Comparison of ENCODE assay signal across 1 cellular context in genomic region chr16:15581127-15581815, GRCh38.
TF ChIP-seq lines count a peak whose summit lies in the region.

No MANE protein-coding gene starts in this region.

TF ChIP-seq in K562, 482 proteins besides CTCF, POLR2A, EP300 and RAD21:
- TF ChIP-seq RERE (CRISPR knock-in tag; IDR thresholded peaks at IDR 0.05; ENCODE audit: borderline replicate concordance): no peak
- TF ChIP-seq RBBP5 (IDR thresholded peaks at IDR 0.05; ENCODE audit: borderline replicate concordance, insufficient read depth, low read length, poor library complexity, severe bottlenecking): no peak
- TF ChIP-seq ETV1 (tag; conservative IDR thresholded peaks at IDR 0.05; ENCODE audit: low read depth): 0 out of 2 replicates have a peak, but pooled peaks have one; percentile 9
